ENCODE assay signal across 22 cellular contexts in genomic region chr5:170892201-170892600, GRCh38. TPM values are rescaled to one million over a fixed set of nuclear protein-coding genes. Genes with fewer than 3 reads are reported as not detected.
DNase-seq lines count a peak whose midpoint lies in the region; ATAC-seq and TF ChIP-seq lines count a peak whose summit lies in the region.
"Had no signal": no experiment of that assay in that cellular context is flagged by ENCODE, and none has a peak within 500 bp of the region (broad histone marks: within the 10 kb centered on the region; RNA-seq: fewer than 3 reads in every experiment).

No MANE protein-coding gene starts in this region.

- no peak overlapping the region; the same call in 1 of the 2 replicates for H3K9ac ChIP-seq in GM23248
- H3K9ac ChIP-seq in adipocyte (ENCODE audit: low read length) = no peak overlapping the region

- H3K4me3 ChIP-seq in GM23248 (no peak overlapping the region), adipocyte (ENCODE audit: low read length) (no peak overlapping the region), left lung (no peak overlapping the region)
- H3K4me3 ChIP-seq: ascending aorta, heart right ventricle, suprapubic skin had no signal

- ATAC-seq in left lung = no peak
- ATAC-seq: activated CD8-positive, alpha-beta T cell treated with anti-CD3 and anti-CD28 coated beads for 36 hours; heart right ventricle had no signal

- peaks cover 7% of the 10 kb centered on the region; the same call in 1 of the 2 replicates for H3F3A ChIP-seq in GM23248 (ENCODE audit: insufficient read depth)

- peak overlapping the region; percentile 21 for H3K4me2 ChIP-seq in GM23248 (ENCODE audit: unreplicated experiment)

- in situ Hi-C loops in GM23248 (cut with MboI) = no loop called here

- H4K20me1 ChIP-seq in GM23248 (ENCODE audit: insufficient read depth) = no peaks in the 10 kb centered on the region

- intact Hi-C loops in left lung (cut with DNase I) = no loop called here

- no peaks in the 10 kb centered on the region for H3K9me3 ChIP-seq in GM23248 (ENCODE audit: low read depth)
- no peaks in the 10 kb centered on the region for H3K9me3 ChIP-seq in adipocyte (ENCODE audit: control insufficient read depth, low read length)
- no peaks in the 10 kb centered on the region for H3K9me3 ChIP-seq in left lung
- H3K9me3 ChIP-seq: ascending aorta, heart right ventricle, suprapubic skin had no signal

- 53 to 59% methylated on average over 2 of the region's 2 CpGs for WGBS in GM23248 (ENCODE audit: low coverage in 1 of 2, low lambda C conversion rate in 2 of 2, missing lambda C conversion rate in 2 of 2), 2 experiments

- H3K36me3 ChIP-seq in GM23248 (ENCODE audit: low read depth) = no peaks in the 10 kb centered on the region
- no peaks in the 10 kb centered on the region for H3K36me3 ChIP-seq in adipocyte (ENCODE audit: control insufficient read depth, insufficient read depth, low read length, severe bottlenecking)
- no peaks in the 10 kb centered on the region for H3K36me3 ChIP-seq in left lung
- H3K36me3 ChIP-seq: ascending aorta, heart right ventricle, suprapubic skin had no signal

- H3K4me1 ChIP-seq in GM23248 (ENCODE audit: insufficient read depth) = peaks cover 7% of the 10 kb centered on the region
- no peaks in the 10 kb centered on the region for H3K4me1 ChIP-seq in adipocyte (ENCODE audit: control insufficient read depth, insufficient read depth, low read length)
- H3K4me1 ChIP-seq in left lung = no peaks in the 10 kb centered on the region
- H3K4me1 ChIP-seq: ascending aorta, heart right ventricle, suprapubic skin had no signal

- DNase-seq in GM23248 = peak; percentile 64
- peak; percentile 52 for DNase-seq in adipocyte (ENCODE audit: low read depth)
- peak; percentile 20 for DNase-seq in fibroblast of gingiva (ENCODE audit: low read depth)
- DNase-seq in renal cortical epithelial cell (ENCODE audit: low read depth) = peak; percentile 21
- no peak for DNase-seq in A172 (ENCODE audit: low spot score)
- no peak for DNase-seq in NCI-H446 treated with DMSO at 0.1 percent for 48 hours (lab: John Stamatoyannopoulos, UW)
- no peak for DNase-seq in GF-D8 (lab: John Stamatoyannopoulos, UW)
- DNase-seq in left lung = no peak
- DNase-seq: activated CD4-positive, CD25-positive, alpha-beta regulatory T cell; activated CD8-positive, alpha-beta T cell treated with anti-CD3 and anti-CD28 coated beads for 36 hours; activated naive CD4-positive, alpha-beta T cell treated with anti-CD3 and anti-CD28 coated beads for 36 hours; activated T-cell treated with anti-CD3 and anti-CD28 coated beads, Interleukin-2, amount 50 U/mL, for 24 hours; CD4-positive, alpha-beta memory T cell; DMS79 treated with DMSO at 0.1 percent for 48 hours; heart right ventricle; immature natural killer cell; Karpas-422; NCI-H1436; NCI-H2171 treated with DMSO at 0.1 percent for 48 hours had no signal

- H3K79me2 ChIP-seq in GM23248 (ENCODE audit: insufficient read depth) = no peaks in the 10 kb centered on the region

- no peak for TF ChIP-seq CTCF in left lung (IDR thresholded peaks at IDR 0.05)

- H3K9me2 ChIP-seq in GM23248 (ENCODE audit: insufficient read depth) = no peaks in the 10 kb centered on the region

- H3K27ac ChIP-seq in GM23248 (peak overlapping the region; percentile 55), left lung (no peak overlapping the region)
- H3K27ac ChIP-seq: ascending aorta, heart right ventricle, suprapubic skin had no signal

- no peak overlapping the region for H2AFZ ChIP-seq in GM23248

- H3K27me3 ChIP-seq in GM23248 (replicated peaks; ENCODE audit: insufficient read depth) (no peaks in the 10 kb centered on the region), adipocyte (replicated peaks; ENCODE audit: control insufficient read depth, insufficient read depth, low read length) (no peaks in the 10 kb centered on the region), left lung (no peaks in the 10 kb centered on the region)
- H3K27me3 ChIP-seq: ascending aorta, heart right ventricle, suprapubic skin had no signal

RNA-seq across cellular contexts. Expression of gene RANBP17, which starts 30.4 kb away (rescaled TPM):
- total RNA-seq in GM23248 (2014; rRNA removed; shearing (Covaris generic)) = 3.8 and 5.6 TPM in 2 replicates
- polyA plus RNA-seq in GM23248 (2016; fragmentation: Nextera tagmentation; extraction: Ambion mirVana) = 2.3 and 3.7 TPM in 2 replicates
- total RNA-seq in renal cortical epithelial cell (5.7 and 9.6 TPM in 2 replicates), left lung (10 to 100 TPM; 17.0 to 22.9 TPM)
- total RNA-seq in A172 (2014; rRNA removed; shearing (Covaris generic)) = not detected in 2 replicates
- total RNA-seq: activated CD8-positive, alpha-beta T cell treated with anti-CD3 and anti-CD28 coated beads for 36 hours; activated naive CD4-positive, alpha-beta T cell treated with anti-CD3 and anti-CD28 coated beads for 36 hours; CD4-positive, alpha-beta memory T cell; T-helper 2 cell treated with Interferon-gamma antibody and Interleukin-4, amounts not matched to agents 100 ng/mL and 5 ng/mL, for 36 hours had no signal
- polyA plus RNA-seq: CD4-positive, alpha-beta memory T cell had no signal

Comparison
In these comparisons a context has a peak if more than half of its experiments do, and no peak if none do; other contexts are left out.
1. DNase-seq: peak in GM23248 (single experiment), adipocyte (single experiment), fibroblast of gingiva (single experiment) and renal cortical epithelial cell (single experiment); none in A172 (single experiment), NCI-H446 treated with DMSO at 0.1 percent for 48 hours (single experiment), GF-D8 (single experiment) and left lung (0 of 2).